ENCODE assay signal across 12 cellular contexts in genomic region chr7:137717811-137718271, GRCh38.
DNase-seq lines count a peak whose midpoint lies in the region; TF ChIP-seq lines count a peak whose summit lies in the region.
"Had no signal": no experiment of that assay in that cellular context is flagged by ENCODE, and none has a peak within 500 bp of the region (broad histone marks: within the 10 kb centered on the region; RNA-seq: fewer than 3 reads in every experiment).

No MANE protein-coding gene starts in this region.

- H3K4me3 ChIP-seq in fibroblast of the aortic adventitia (ENCODE audit: low read depth, low read length) (no peak overlapping the region), skeletal muscle satellite cell (ENCODE audit: low read length) (peak overlapping the region; percentile 29)
- H3K4me3 ChIP-seq: heart right ventricle had no signal

- intact Hi-C loops in activated T-helper 1 cell treated with anti-CD3 and anti-CD28 coated beads, Interleukin-12 subunit alpha, Interleukin-12 subunit beta, Interleukin-2, Interleukin-4 antibody, amounts not matched to agents 30 ng/mL and 10 ng/mL and 1 ng/mL, durations not matched to agents 14 hours and 24 hours and 36 hours (cut with micrococcal nuclease), result no loop called here

- peak; percentile 20 for DNase-seq in NCI-H82 (lab: John Stamatoyannopoulos, UW)
- DNase-seq in NCI-H82 treated with DMSO at 0.1 percent for 48 hours (lab: John Stamatoyannopoulos, UW; ENCODE audit: unreplicated experiment), result no peak
- peak; percentile 68 for DNase-seq in SKM-1 treated with dmso at 0.1 percent for 144 hours (lab: John Stamatoyannopoulos, UW; ENCODE audit: unreplicated experiment)
- peak; percentile 58 for DNase-seq in fibroblast of the aortic adventitia (ENCODE audit: low read depth)
- DNase-seq in glutamatergic neuron, result no peak
- no peak for DNase-seq in activated T-helper 1 cell treated with anti-CD3 and anti-CD28 coated beads, Interleukin-12 subunit alpha, Interleukin-12 subunit beta, Interleukin-2, Interleukin-4 antibody, amounts not matched to agents 30 ng/mL and 10 ng/mL and 1 ng/mL, durations not matched to agents 14 hours and 24 hours and 36 hours (ENCODE audit: low spot score)
- DNase-seq in GOT3 (lab: John Stamatoyannopoulos, UW), result no peak
- DNase-seq: HCEC 1CT; NCI-H187 treated with DMSO at 0.1 percent for 48 hours; stimulated activated CD4-positive, alpha-beta T cell treated with anti-CD3 and anti-CD28 coated beads, Interleukin-4, amount 100 ng/mL, for 1 hour had no signal

- H3K9ac ChIP-seq in skeletal muscle satellite cell (ENCODE audit: low read depth, low read length), result peak overlapping the region; percentile 34

- no peaks in the 10 kb centered on the region for H3K27me3 ChIP-seq in skeletal muscle satellite cell (ENCODE audit: control insufficient read depth, insufficient read depth, low read length)
- H3K27me3 ChIP-seq: heart right ventricle had no signal

- TF ChIP-seq CTCF in fibroblast of the aortic adventitia (IDR thresholded peaks at IDR 0.05; ENCODE audit: insufficient read depth, low read length), result no peak
- TF ChIP-seq CTCF in glutamatergic neuron (IDR thresholded peaks at IDR 0.05; ENCODE audit: partially characterized antibody, unreplicated experiment), result no peak

- no peak overlapping the region for H3K4me3 Mint-ChIP-seq in glutamatergic neuron (ENCODE audit: unreplicated experiment)
- no peak overlapping the region for H3K4me3 Mint-ChIP-seq in activated T-helper 1 cell treated with anti-CD3 and anti-CD28 coated beads, Interleukin-12 subunit alpha, Interleukin-12 subunit beta, Interleukin-2, Interleukin-4 antibody, amounts not matched to agents 30 ng/mL and 10 ng/mL and 1 ng/mL, durations not matched to agents 14 hours and 24 hours and 36 hours

- no peaks in the 10 kb centered on the region for H3K9me3 ChIP-seq in skeletal muscle satellite cell (replicated peaks; ENCODE audit: low read length)
- H3K9me3 ChIP-seq: heart right ventricle had no signal

- H3K4me1 ChIP-seq in skeletal muscle satellite cell (ENCODE audit: control insufficient read depth, insufficient read depth, low read length), result peaks cover 43% of the 10 kb centered on the region

- H3K4me1 Mint-ChIP-seq in glutamatergic neuron (ENCODE audit: low read depth, unreplicated experiment), result no peaks in the 10 kb centered on the region
- no peaks in the 10 kb centered on the region for H3K4me1 Mint-ChIP-seq in activated T-helper 1 cell treated with anti-CD3 and anti-CD28 coated beads, Interleukin-12 subunit alpha, Interleukin-12 subunit beta, Interleukin-2, Interleukin-4 antibody, amounts not matched to agents 30 ng/mL and 10 ng/mL and 1 ng/mL, durations not matched to agents 14 hours and 24 hours and 36 hours (ENCODE audit: low read depth)

- no peaks in the 10 kb centered on the region for H3K27me3 Mint-ChIP-seq in glutamatergic neuron (ENCODE audit: unreplicated experiment)
- H3K27me3 Mint-ChIP-seq in activated T-helper 1 cell treated with anti-CD3 and anti-CD28 coated beads, Interleukin-12 subunit alpha, Interleukin-12 subunit beta, Interleukin-2, Interleukin-4 antibody, amounts not matched to agents 30 ng/mL and 10 ng/mL and 1 ng/mL, durations not matched to agents 14 hours and 24 hours and 36 hours (ENCODE audit: insufficient read depth), result no peaks in the 10 kb centered on the region

- peaks cover 5% of the 10 kb centered on the region for H3K36me3 ChIP-seq in skeletal muscle satellite cell (ENCODE audit: insufficient read depth, low read length)
- H3K36me3 ChIP-seq: heart right ventricle had no signal

- H3K27ac Mint-ChIP-seq in glutamatergic neuron (ENCODE audit: unreplicated experiment), result no peak overlapping the region
- no peak overlapping the region for H3K27ac Mint-ChIP-seq in activated T-helper 1 cell treated with anti-CD3 and anti-CD28 coated beads, Interleukin-12 subunit alpha, Interleukin-12 subunit beta, Interleukin-2, Interleukin-4 antibody, amounts not matched to agents 30 ng/mL and 10 ng/mL and 1 ng/mL, durations not matched to agents 14 hours and 24 hours and 36 hours

- no peaks in the 10 kb centered on the region for H3K9me3 Mint-ChIP-seq in glutamatergic neuron (ENCODE audit: unreplicated experiment)
- H3K9me3 Mint-ChIP-seq in activated T-helper 1 cell treated with anti-CD3 and anti-CD28 coated beads, Interleukin-12 subunit alpha, Interleukin-12 subunit beta, Interleukin-2, Interleukin-4 antibody, amounts not matched to agents 30 ng/mL and 10 ng/mL and 1 ng/mL, durations not matched to agents 14 hours and 24 hours and 36 hours, result no peaks in the 10 kb centered on the region

- peak overlapping the region; percentile 58 for H3K4me2 ChIP-seq in skeletal muscle satellite cell (ENCODE audit: low read length)

- no peaks in the 10 kb centered on the region for H3K36me3 Mint-ChIP-seq in glutamatergic neuron (ENCODE audit: unreplicated experiment)
- no peaks in the 10 kb centered on the region for H3K36me3 Mint-ChIP-seq in activated T-helper 1 cell treated with anti-CD3 and anti-CD28 coated beads, Interleukin-12 subunit alpha, Interleukin-12 subunit beta, Interleukin-2, Interleukin-4 antibody, amounts not matched to agents 30 ng/mL and 10 ng/mL and 1 ng/mL, durations not matched to agents 14 hours and 24 hours and 36 hours (ENCODE audit: low read depth)

Comparison
In these comparisons a context has a peak if more than half of its experiments do, and no peak if none do; other contexts are left out.
1. DNase-seq: peak in NCI-H82 (single experiment), SKM-1 treated with dmso at 0.1 percent for 144 hours (single experiment) and fibroblast of the aortic adventitia (single experiment); none in NCI-H82 treated with DMSO at 0.1 percent for 48 hours (single experiment), glutamatergic neuron (single experiment), activated T-helper 1 cell treated with anti-CD3 and anti-CD28 coated beads, Interleukin-12 subunit alpha, Interleukin-12 subunit beta, Interleukin-2, Interleukin-4 antibody, amounts not matched to agents 30 ng/mL and 10 ng/mL and 1 ng/mL, durations not matched to agents 14 hours and 24 hours and 36 hours (single experiment) and GOT3 (single experiment).